Comparison of ENCODE assay signal across 14 cellular contexts in genomic region chr6:1393641-1394283, GRCh38. TPM values are rescaled to one million over a fixed set of nuclear protein-coding genes. Genes with fewer than 3 reads are reported as not detected.
A peak's percentile ranks its signal among the peaks of the same experiment; 100 is the strongest.
DNase-seq lines count a peak whose midpoint lies in the region; ATAC-seq and TF ChIP-seq lines count a peak whose summit lies in the region.
"Had no signal": no experiment of that assay in that cellular context is flagged by ENCODE, and none has a peak within 500 bp of the region (broad histone marks: within the 10 kb centered on the region; RNA-seq: fewer than 3 reads in every experiment).

No MANE protein-coding gene starts in this region.

- H3K18ac ChIP-seq in H9 (ENCODE audit: insufficient read length, low read depth, low read length): peak overlapping the region; percentile 19

- H4K8ac ChIP-seq in H9 (replicated peaks; ENCODE audit: insufficient read length, low read depth, low read length): no peak overlapping the region

- peaks cover 6 to 26% of the 10 kb centered on the region in 2 experiments for H3K4me1 Mint-ChIP-seq in H9

- no peak overlapping the region for H2BK12ac ChIP-seq in H9 (ENCODE audit: insufficient read length, low read depth, low read length)

- no peak overlapping the region for H3K56ac ChIP-seq in H9 (ENCODE audit: insufficient read length, low read depth, low read length)

- H3K79me2 ChIP-seq in H9 (ENCODE audit: insufficient read depth, low read length): no peaks in the 10 kb centered on the region

- H4K20me1 ChIP-seq in H9 (ENCODE audit: control insufficient read depth, insufficient read depth, insufficient read length): no peaks in the 10 kb centered on the region

- no peaks in the 10 kb centered on the region for H3K79me1 ChIP-seq in H9 (ENCODE audit: insufficient read depth, low read depth, low read length, poor library complexity, severe bottlenecking)

- H3K27me3 Mint-ChIP-seq in H9 (ENCODE audit: low read depth): peaks cover 94% of the 10 kb centered on the region

- no peak overlapping the region for H2BK15ac ChIP-seq in H9 (ENCODE audit: low read depth, low read length)

- H3K14ac ChIP-seq in H9 (ENCODE audit: insufficient read depth, low read length): no peak overlapping the region; the same call in 1 of the 2 replicates

- peak; percentile 16 to 57 (median 31) for ATAC-seq in right lobe of liver
- ATAC-seq: left colon had no signal

- H3K27me3 ChIP-seq in H9 (ENCODE audit: insufficient read depth, low read length): peaks cover 78% of the 10 kb centered on the region
- peaks cover 3 to 44% of the 10 kb centered on the region in 2 donors for H3K27me3 ChIP-seq in right lobe of liver
- H3K27me3 ChIP-seq in skeletal muscle tissue (ENCODE audit: control insufficient read depth in 3 of 3, insufficient read depth in 3 of 3, low read length in 3 of 3): peaks cover 66 to 84% (median 71%) of the 10 kb centered on the region in 3 donors

- H3K36me3 ChIP-seq in right lobe of liver: no peaks in the 10 kb centered on the region
- H3K36me3 ChIP-seq in skeletal muscle tissue (ENCODE audit: control insufficient read depth in 3 of 3, insufficient read depth in 3 of 3, low read length in 3 of 3): no peaks in the 10 kb centered on the region

- no peak overlapping the region for H2BK5ac ChIP-seq in H9 (ENCODE audit: insufficient read length, low read length)

- peaks cover 3% of the 10 kb centered on the region for H3K23me2 ChIP-seq in H9 (ENCODE audit: insufficient read length, low read depth, low read length, poor library complexity, severe bottlenecking)

- H2AFZ ChIP-seq in H9 (ENCODE audit: low read length): no peak overlapping the region

- H3K4me3 ChIP-seq in choroid plexus epithelial cell (ENCODE audit: low read depth, low read length) (peak overlapping the region; percentile 71), right lobe of liver (peak overlapping the region in 2 of 3 donors; percentile 16 to 23), skeletal muscle tissue (ENCODE audit: low read length in 3 of 3) (peak overlapping the region in 2 of 3 donors; percentile 19 to 60)

- no peak overlapping the region for H2AK5ac ChIP-seq in H9 (ENCODE audit: insufficient read length, low read length)

- H3K27ac ChIP-seq in H9 (ENCODE audit: insufficient read length, low read depth, low read length) (no peak overlapping the region), right lobe of liver (no peak overlapping the region), skeletal muscle tissue (ENCODE audit: low read depth, low read length) (no peak overlapping the region)

- no peaks in the 10 kb centered on the region for H3K36me3 Mint-ChIP-seq in H9 (ENCODE audit: insufficient read depth in 1 of 3, low read depth in 3 of 3)

- DNase-seq in H9: no peak
- no peak for DNase-seq in choroid plexus epithelial cell (ENCODE audit: low read depth)
- peak in 1 of 3 donors; percentile 37 for DNase-seq in right lobe of liver
- no peak for DNase-seq in NCI-H146 treated with DMSO at 0.1 percent for 48 hours (lab: John Stamatoyannopoulos, UW; ENCODE audit: unreplicated experiment)
- DNase-seq in DMS79 treated with DMSO at 0.1 percent for 48 hours (lab: John Stamatoyannopoulos, UW): no peak
- DNase-seq in C1 segment of cervical spinal cord (lab: John Stamatoyannopoulos, UW): no peak
- DNase-seq in T1000 (lab: John Stamatoyannopoulos, UW): no peak
- DNase-seq: COR-L47, HCEC 1CT, Karpas-422, left colon, NCI-H226 had no signal

- WGBS in H9 (ENCODE audit: extremely low coverage, insufficient read length, low lambda C conversion rate): no CpG with 5 or more reads among the region's 47 CpGs
- WGBS in right lobe of liver (ENCODE audit: insufficient coverage, low coverage, low lambda C conversion rate, missing lambda C conversion rate): 2% methylated on average over 25 of the region's 47 CpGs

- no peak overlapping the region for H3K23ac ChIP-seq in H9 (ENCODE audit: insufficient read length, low read depth, low read length)

- no peak for TF ChIP-seq POLR2A in right lobe of liver (IDR thresholded peaks at IDR 0.05)

- H3K9ac ChIP-seq in H9 (ENCODE audit: extremely low read depth, insufficient read length, low read length): no peak overlapping the region
- H3K9ac ChIP-seq in skeletal muscle tissue (ENCODE audit: low read depth in 1 of 3, low read length in 3 of 3): peak overlapping the region in 2 of 3 donors; percentile 6 to 54

- no peak overlapping the region; a peak in 1 of 5 replicates for H3K4me3 Mint-ChIP-seq in H9

- no peak for TF ChIP-seq CTCF in H9 (conservative IDR thresholded peaks at IDR 0.05)
- TF ChIP-seq CTCF in choroid plexus epithelial cell (conservative IDR thresholded peaks at IDR 0.05; ENCODE audit: low read depth, low read length): no peak
- no peak for TF ChIP-seq CTCF in right lobe of liver (IDR thresholded peaks at IDR 0.05)

- H3T11ph ChIP-seq in H9 (ENCODE audit: low read length): no peak overlapping the region

- no peak overlapping the region for H3K4ac ChIP-seq in H9 (ENCODE audit: low read depth, low read length)

- intact Hi-C loops in right lobe of liver (cut with DNase I): loop anchor here in 1 of 2 donors (10.0 kb wide), 1 partner anchor 609 kb away; no protein-coding TSS in a partner anchor

- no peak overlapping the region for H3K27ac Mint-ChIP-seq in H9

- no peak overlapping the region for H2BK120ac ChIP-seq in H9 (ENCODE audit: low read depth, low read length, poor library complexity, severe bottlenecking)

- H3K9me3 ChIP-seq in H9 (ENCODE audit: control insufficient read depth, low read depth, low read length): no peaks in the 10 kb centered on the region
- H3K9me3 ChIP-seq in right lobe of liver: no peaks in the 10 kb centered on the region
- H3K9me3 ChIP-seq in skeletal muscle tissue (ENCODE audit: control insufficient read depth in 3 of 3, low read length in 3 of 3): no peaks in the 10 kb centered on the region

- no peak overlapping the region for H3K4me2 ChIP-seq in H9 (ENCODE audit: insufficient read depth, insufficient read length, low read length)

- H4K5ac ChIP-seq in H9 (ENCODE audit: insufficient read length, low read depth, low read length): no peak overlapping the region

- no peak overlapping the region for H2BK20ac ChIP-seq in H9 (ENCODE audit: low read depth, low read length, poor library complexity, severe bottlenecking)

- H3K4me1 ChIP-seq in H9 (ENCODE audit: insufficient read depth, low read length) (no peaks in the 10 kb centered on the region), right lobe of liver (peaks cover 0 to 21% (median 0%) of the 10 kb centered on the region in 4 donors), skeletal muscle tissue (ENCODE audit: control insufficient read depth in 3 of 3, insufficient read depth in 3 of 3, low read length in 3 of 3) (peaks cover 6 to 22% (median 8%) of the 10 kb centered on the region in 3 donors)

- no peak overlapping the region for H4K91ac ChIP-seq in H9 (ENCODE audit: insufficient read length, low read depth, low read length)

- H3K9me3 Mint-ChIP-seq in H9: peaks cover 2 to 19% of the 10 kb centered on the region in 2 experiments; a peak in 3 of 5 replicates

RNA-seq across cellular contexts. Expression of gene FOXF2, which starts 4.4 kb away (rescaled TPM):
- total RNA-seq in H9 (2021) (not detected in 2 replicates), right lobe of liver (under 1 TPM in 2 of 6 experiments, not detected in 4; 0.11 to 0.19 TPM), skeletal muscle tissue (0.52 TPM)
- total RNA-seq: bronchial epithelial cell had no signal

Comparison
In these comparisons a context has a peak if more than half of its experiments do, and no peak if none do; other contexts are left out.
1. H3K4me3 ChIP-seq: peak in every context shown above with its lines; median percentile 71 in choroid plexus epithelial cell; 40 in skeletal muscle tissue; 20 in right lobe of liver.